ENCODE assay signal across 8 cellular contexts in the genomic region with DNA sequence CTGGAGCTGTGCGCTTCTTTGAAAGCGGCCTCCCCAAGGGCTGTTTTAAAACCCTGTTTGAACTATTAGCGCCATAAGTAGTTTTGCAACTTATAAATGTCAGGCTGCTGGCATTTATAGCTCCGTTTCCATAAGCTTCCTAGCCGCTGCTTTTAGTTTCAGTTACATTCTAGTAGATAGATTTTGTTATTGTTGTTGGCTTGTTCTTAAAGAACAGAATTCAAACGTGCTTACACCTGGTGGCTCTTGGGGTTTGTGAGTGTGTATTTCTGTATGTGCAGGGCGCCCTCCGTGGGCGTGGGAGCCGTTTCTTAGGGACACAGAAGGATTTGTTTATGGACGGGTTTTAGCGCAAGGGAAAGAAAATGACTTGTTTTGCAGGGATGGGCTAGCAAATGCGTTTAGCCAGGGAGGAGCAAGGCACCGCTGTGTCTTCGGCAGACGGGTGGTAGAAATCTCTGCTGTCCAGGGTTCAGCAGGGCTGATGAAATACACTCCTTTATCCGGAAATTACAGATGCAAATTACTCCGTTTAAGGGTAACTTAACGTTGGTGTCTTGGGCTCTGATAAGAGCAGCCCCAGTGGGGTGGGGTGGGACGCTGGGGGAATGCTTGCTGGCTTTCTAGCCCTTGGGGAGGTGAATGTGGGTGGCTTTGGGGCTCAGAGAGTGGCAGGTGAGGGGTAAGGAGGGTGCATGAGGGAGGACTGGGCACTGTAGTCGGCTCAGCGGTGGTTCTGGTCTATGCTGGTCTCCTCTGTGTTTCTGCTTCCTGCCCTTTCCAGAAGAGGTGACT. TPM values are rescaled to one million over a fixed set of nuclear protein-coding genes. Genes with fewer than 3 reads are reported as not detected.
DNase-seq lines count a peak whose midpoint lies in the region; ATAC-seq and TF ChIP-seq lines count a peak whose summit lies in the region.

No MANE protein-coding gene starts in this region.

- ATAC-seq in GM19035 (IDR thresholded peaks at IDR 0.05; ENCODE audit: unreplicated experiment) (peak; percentile 26), HG02870 (IDR thresholded peaks at IDR 0.05; ENCODE audit: unreplicated experiment) (no peak)

- no peak for DNase-seq in AG04450 (ENCODE audit: low read depth, low spot score)
- peak; percentile 10 for DNase-seq in NCI-H82 treated with DMSO at 0.1 percent for 48 hours (lab: John Stamatoyannopoulos, UW; ENCODE audit: unreplicated experiment)
- DNase-seq in effector memory CD4-positive, alpha-beta T cell: no peak
- no peak for DNase-seq in NCI-H1105 treated with DMSO at 0.1 percent for 48 hours (lab: John Stamatoyannopoulos, UW)
- no peak for DNase-seq in glomerular visceral epithelial cell (ENCODE audit: extremely low spot score)

- H3K4me3 Mint-ChIP-seq in nephron: peak overlapping the region; percentile 73 to 87 (median 85)

- H3K36me3 ChIP-seq in effector memory CD4-positive, alpha-beta T cell (ENCODE audit: control insufficient read depth, insufficient read depth, low read length): no peaks in the 10 kb centered on the region

- H3K27ac Mint-ChIP-seq in nephron: no peak overlapping the region

- peaks cover 18% of the 10 kb centered on the region for H3K4me1 Mint-ChIP-seq in nephron

- POLR2A ChIA-PET in AG04450 (lab: Yijun Ruan, JAX): no interaction called here

- H3K27me3 ChIP-seq in AG04450 (ENCODE audit: control insufficient read depth, insufficient read depth, low read length): peaks cover 46% of the 10 kb centered on the region
- peaks cover 15% of the 10 kb centered on the region for H3K27me3 ChIP-seq in effector memory CD4-positive, alpha-beta T cell (replicated peaks; ENCODE audit: control insufficient read depth, insufficient read depth, low read length, poor library complexity, severe bottlenecking)

- no peaks in the 10 kb centered on the region for H3K9me3 ChIP-seq in AG04450 (ENCODE audit: control insufficient read depth, insufficient read depth, low read length)
- no peaks in the 10 kb centered on the region for H3K9me3 ChIP-seq in effector memory CD4-positive, alpha-beta T cell (ENCODE audit: control insufficient read depth, low read length)

- peaks cover 93% of the 10 kb centered on the region for H3K27me3 Mint-ChIP-seq in nephron (ENCODE audit: low read depth)

- no peak overlapping the region for H3K27ac ChIP-seq in AG04450 (ENCODE audit: low read depth, low read length)
- H3K27ac ChIP-seq in effector memory CD4-positive, alpha-beta T cell (ENCODE audit: insufficient read depth, low read length, poor library complexity, severe bottlenecking): no peak overlapping the region

- no peaks in the 10 kb centered on the region for H3K36me3 Mint-ChIP-seq in nephron (ENCODE audit: low read depth)

- H3K4me1 ChIP-seq in effector memory CD4-positive, alpha-beta T cell (ENCODE audit: control insufficient read depth, insufficient read depth, low read length, poor library complexity, severe bottlenecking): no peaks in the 10 kb centered on the region

- TF ChIP-seq CTCF in AG04450 (IDR thresholded peaks at IDR 0.05; ENCODE audit: low read depth, low read length) (no peak), nephron (IDR thresholded peaks at IDR 0.05; ENCODE audit: unreplicated experiment in 3 of 3) (no peak)

- CTCF ChIA-PET in AG04450 (lab: Charles Lee): no interaction called here

- peak overlapping the region; percentile 49 for H3K4me3 ChIP-seq in AG04450 (ENCODE audit: low read depth, low read length)
- peak overlapping the region; percentile 57 for H3K4me3 ChIP-seq in effector memory CD4-positive, alpha-beta T cell (ENCODE audit: insufficient read depth, low read depth, low read length, poor library complexity, severe bottlenecking)

- H3K9me3 Mint-ChIP-seq in nephron: peaks cover 6% of the 10 kb centered on the region

RNA-seq across cellular contexts. Expression of gene SV2B, which starts 0.7 kb away (rescaled TPM):
- polyA plus RNA-seq in AG04450 (2011; rRNA removed): not detected in 2 replicates
- polyA minus RNA-seq in AG04450 (2011; rRNA and poly(A)+ RNA removed): not detected in 2 replicates
